17 cellular contexts compared by ENCODE assay signal in genomic region chr5:53080271-53080670, GRCh38. TPM values are rescaled to one million over a fixed set of nuclear protein-coding genes. Genes with fewer than 3 reads are reported as not detected.
DNase-seq lines count a peak whose midpoint lies in the region.
"Had no signal": no experiment of that assay in that cellular context is flagged by ENCODE, and none has a peak within 500 bp of the region (broad histone marks: within the 10 kb centered on the region; RNA-seq: fewer than 3 reads in every experiment).

No MANE protein-coding gene starts in this region.

- CTCF ChIA-PET in activated naive CD4-positive, alpha-beta T cell treated with anti-CD3 and anti-CD28 coated beads, Interleukin-2, amount 10 ng/mL, durations not matched to agents 7 days and 5 days (lab: Charles Lee) = no interaction called here

- peaks cover 81% of the 10 kb centered on the region for H3K36me3 Mint-ChIP-seq in activated naive CD4-positive, alpha-beta T cell treated with anti-CD3 and anti-CD28 coated beads, Interleukin-2, amount 10 ng/mL, durations not matched to agents 7 days and 5 days
- peaks cover 50% of the 10 kb centered on the region for H3K36me3 Mint-ChIP-seq in T-helper 2 cell treated with Interferon-gamma antibody and Interleukin-4, amounts not matched to agents 5 μg/mL and 100 μg/mL, for 36 hours (ENCODE audit: low read depth)

- H3K27ac Mint-ChIP-seq in activated naive CD4-positive, alpha-beta T cell treated with anti-CD3 and anti-CD28 coated beads, Interleukin-2, amount 10 ng/mL, durations not matched to agents 7 days and 5 days = peak overlapping the region; percentile 72
- H3K27ac Mint-ChIP-seq in T-helper 2 cell treated with Interferon-gamma antibody and Interleukin-4, amounts not matched to agents 5 μg/mL and 100 μg/mL, for 36 hours = peak overlapping the region; percentile 19
- H3K27ac Mint-ChIP-seq: GM23338 had no signal

- H3K4me3 Mint-ChIP-seq in activated naive CD4-positive, alpha-beta T cell treated with anti-CD3 and anti-CD28 coated beads, Interleukin-2, amount 10 ng/mL, durations not matched to agents 7 days and 5 days = no peak overlapping the region
- peak overlapping the region; percentile 10 for H3K4me3 Mint-ChIP-seq in T-helper 2 cell treated with Interferon-gamma antibody and Interleukin-4, amounts not matched to agents 5 μg/mL and 100 μg/mL, for 36 hours
- H3K4me3 Mint-ChIP-seq: CD8-positive, alpha-beta memory T cell; GM23338 had no signal

- H3K9me3 Mint-ChIP-seq in activated naive CD4-positive, alpha-beta T cell treated with anti-CD3 and anti-CD28 coated beads, Interleukin-2, amount 10 ng/mL, durations not matched to agents 7 days and 5 days = peaks cover 7% of the 10 kb centered on the region
- H3K9me3 Mint-ChIP-seq in T-helper 2 cell treated with Interferon-gamma antibody and Interleukin-4, amounts not matched to agents 5 μg/mL and 100 μg/mL, for 36 hours = peaks cover 4% of the 10 kb centered on the region
- H3K9me3 Mint-ChIP-seq: CD8-positive, alpha-beta memory T cell; GM23338 had no signal

- H3K27me3 Mint-ChIP-seq in activated naive CD4-positive, alpha-beta T cell treated with anti-CD3 and anti-CD28 coated beads, Interleukin-2, amount 10 ng/mL, durations not matched to agents 7 days and 5 days = no peaks in the 10 kb centered on the region
- H3K27me3 Mint-ChIP-seq in T-helper 2 cell treated with Interferon-gamma antibody and Interleukin-4, amounts not matched to agents 5 μg/mL and 100 μg/mL, for 36 hours (ENCODE audit: low read depth) = peaks cover 11% of the 10 kb centered on the region

- DNase-seq in NCI-H1694 treated with DMSO at 0.1 percent for 48 hours (lab: John Stamatoyannopoulos, UW) (peak; percentile 60), NCI-H1694 (lab: John Stamatoyannopoulos, UW) (no peak), lung microvascular endothelial cell (ENCODE audit: low read depth in 2 of 2) (peak; percentile 15 to 40), islet precursor cell (no peak), NOMO-1 treated with DMSO at 0.1 percent for 48 hours (lab: John Stamatoyannopoulos, UW; ENCODE audit: unreplicated experiment) (no peak)
- DNase-seq in activated naive CD4-positive, alpha-beta T cell treated with anti-CD3 and anti-CD28 coated beads, Interleukin-2, amount 10 ng/mL, durations not matched to agents 7 days and 5 days = no peak
- DNase-seq in activated naive CD4-positive, alpha-beta T cell (lab: John Stamatoyannopoulos, UW) = no peak
- no peak for DNase-seq in T-helper 2 cell treated with Interferon-gamma antibody and Interleukin-4, amounts not matched to agents 5 μg/mL and 100 μg/mL, for 36 hours (ENCODE audit: low spot score)
- DNase-seq: CD8-positive, alpha-beta memory T cell; DMS79 treated with DMSO at 0.1 percent for 48 hours; MG63; NCI-H1092 treated with DMSO at 0.1 percent for 48 hours; NCI-H187; NCI-H526 treated with DMSO at 0.1 percent for 48 hours; OCI-M1; SHP77 treated with DMSO at 0.1 percent for 48 hours had no signal

- H3K4me1 Mint-ChIP-seq in activated naive CD4-positive, alpha-beta T cell treated with anti-CD3 and anti-CD28 coated beads, Interleukin-2, amount 10 ng/mL, durations not matched to agents 7 days and 5 days = peaks cover 60% of the 10 kb centered on the region
- peaks cover 44% of the 10 kb centered on the region for H3K4me1 Mint-ChIP-seq in T-helper 2 cell treated with Interferon-gamma antibody and Interleukin-4, amounts not matched to agents 5 μg/mL and 100 μg/mL, for 36 hours (ENCODE audit: low read depth)
- H3K4me1 Mint-ChIP-seq: GM23338 had no signal

RNA-seq across cellular contexts. Expression of gene MOCS2, which starts 29.3 kb away (rescaled TPM):
- total RNA-seq in lung microvascular endothelial cell = 15.5 and 17.0 TPM in 2 replicates

Comparison
In these comparisons a context has a peak if more than half of its experiments do, and no peak if none do; other contexts are left out.
1. DNase-seq: peak in NCI-H1694 treated with DMSO at 0.1 percent for 48 hours (single experiment) and lung microvascular endothelial cell (2 of 2); none in NCI-H1694 (single experiment), activated naive CD4-positive, alpha-beta T cell treated with anti-CD3 and anti-CD28 coated beads, Interleukin-2, amount 10 ng/mL, durations not matched to agents 7 days and 5 days (single experiment), activated naive CD4-positive, alpha-beta T cell (0 of 4), T-helper 2 cell treated with Interferon-gamma antibody and Interleukin-4, amounts not matched to agents 5 μg/mL and 100 μg/mL, for 36 hours (single experiment), islet precursor cell (single experiment) and NOMO-1 treated with DMSO at 0.1 percent for 48 hours (single experiment).